Comparison of ENCODE assay signal across 26 cellular contexts in genomic region chr1:235586413-235586812, GRCh38.
DNase-seq lines count a peak whose midpoint lies in the region; ATAC-seq, FAIRE-seq and TF ChIP-seq lines count a peak whose summit lies in the region.
"Had no signal": no experiment of that assay in that cellular context is flagged by ENCODE, and none has a peak within 500 bp of the region (broad histone marks: within the 10 kb centered on the region; RNA-seq: fewer than 3 reads in every experiment).

No MANE protein-coding gene starts in this region.

- H3K27me3 ChIP-seq in endodermal cell (ENCODE audit: control insufficient read depth, insufficient read depth, low read length, poor library complexity, severe bottlenecking) (no peaks in the 10 kb centered on the region), HepG2 (ENCODE audit: control insufficient read depth in 1 of 2, insufficient read depth in 2 of 2, low read length in 2 of 2) (no peaks in the 10 kb centered on the region)

- TF ChIP-seq POLR2A in HepG2 (IDR thresholded peaks at IDR 0.05; ENCODE audit: insufficient read depth in 1 of 2, low read depth in 2 of 2, low read length in 2 of 2) = no peak

- peak; percentile 29 for DNase-seq in SK-MEL-5 (ENCODE audit: low read depth, low spot score)
- peak; percentile 68 for DNase-seq in endodermal cell
- DNase-seq in natural killer cell = no peak
- DNase-seq in NCI-H146 (lab: John Stamatoyannopoulos, UW) = no peak
- no peak for DNase-seq in HepG2 (ENCODE audit: low spot score)
- no peak for DNase-seq in glutamatergic neuron
- DNase-seq: Caco-2; CD4-positive, alpha-beta memory T cell; DMS 273 treated with DMSO at 0.1 percent for 48 hours; DND-41; GM23248; NCI-H1105; NCI-H2081; NCI-H2171; NCI-H345; NCI-H524; NCI-H774; NK-92 treated with Interleukin-12 subunit alpha and Interleukin-12 subunit beta, amount 100 ng/mL, for 24 hours; SIG-M5 had no signal

- no peak overlapping the region for H3K4me3 Mint-ChIP-seq in endodermal cell
- H3K4me3 Mint-ChIP-seq in natural killer cell = no peak overlapping the region
- H3K4me3 Mint-ChIP-seq in glutamatergic neuron (ENCODE audit: unreplicated experiment) = no peak overlapping the region
- H3K4me3 Mint-ChIP-seq: CD4-positive, alpha-beta memory T cell had no signal

- no peaks in the 10 kb centered on the region for H4K20me1 ChIP-seq in HepG2 (ENCODE audit: insufficient read depth, low read length)
- H4K20me1 ChIP-seq: BLaER1 had no signal

- ATAC-seq in natural killer cell (no peak), HG03521 (IDR thresholded peaks at IDR 0.05; ENCODE audit: unreplicated experiment) (no peak), HepG2 (no peak)
- ATAC-seq: SK-N-SH treated with all-trans-retinoic acid at 6 μM for 48 hours had no signal

- POLR2A ChIA-PET in HepG2 (lab: Yijun Ruan, JAX) = no interaction called here

- TF ChIP-seq EP300 in HepG2 (IDR thresholded peaks at IDR 0.05; ENCODE audit: low read depth in 2 of 2, low read length in 2 of 2) (no peak), HepG2 (CRISPR knock-in tag; IDR thresholded peaks at IDR 0.05; ENCODE audit: borderline replicate concordance) (no peak)

- no peaks in the 10 kb centered on the region for H3K4me1 ChIP-seq in endodermal cell (ENCODE audit: control insufficient read depth, insufficient read depth, low read length)
- H3K4me1 ChIP-seq in HepG2 (ENCODE audit: insufficient read depth, low read length) = no peaks in the 10 kb centered on the region
- H3K4me1 ChIP-seq: Caco-2 had no signal

- H3K27me3 Mint-ChIP-seq in endodermal cell (ENCODE audit: insufficient read depth) = peaks cover 1% of the 10 kb centered on the region
- H3K27me3 Mint-ChIP-seq in natural killer cell (ENCODE audit: low read depth in 2 of 2) = peaks cover 12 to 37% of the 10 kb centered on the region in 2 donors
- H3K27me3 Mint-ChIP-seq in glutamatergic neuron (ENCODE audit: unreplicated experiment) = peaks cover 4% of the 10 kb centered on the region

- no peaks in the 10 kb centered on the region for H3K79me2 ChIP-seq in HepG2 (ENCODE audit: insufficient read depth, low read length)

- peaks cover 1% of the 10 kb centered on the region for H3K4me1 Mint-ChIP-seq in endodermal cell
- peaks cover 0 to 11% of the 10 kb centered on the region in 2 donors for H3K4me1 Mint-ChIP-seq in natural killer cell
- H3K4me1 Mint-ChIP-seq in glutamatergic neuron (ENCODE audit: low read depth, unreplicated experiment) = peaks cover 10% of the 10 kb centered on the region
- H3K4me1 Mint-ChIP-seq: CD4-positive, alpha-beta memory T cell had no signal

- FAIRE-seq in HepG2 (lab: Jason Lieb, UNC) = no peak
- FAIRE-seq: GM12891 had no signal

- TF ChIP-seq CTCF in endodermal cell (conservative IDR thresholded peaks at IDR 0.05) (peak; percentile 53), natural killer cell (IDR thresholded peaks at IDR 0.05) (no peak), HepG2 (CRISPR knock-in tag; IDR thresholded peaks at IDR 0.05) (no peak), glutamatergic neuron (IDR thresholded peaks at IDR 0.05; ENCODE audit: partially characterized antibody, unreplicated experiment) (no peak)

- H2AFZ ChIP-seq in HepG2 (ENCODE audit: low read length) = no peak overlapping the region
- H2AFZ ChIP-seq: GM23248 had no signal

- no peak overlapping the region for H3K4me2 ChIP-seq in HepG2 (ENCODE audit: low read depth, low read length)
- H3K4me2 ChIP-seq: BLaER1, KMS-11 had no signal

- intact Hi-C loops in natural killer cell (cut with micrococcal nuclease) = no loop called here
- intact Hi-C loops in HepG2 (cut with micrococcal nuclease; ENCODE audit: unreplicated experiment) = no loop called here

- H3K36me3 ChIP-seq in endodermal cell (ENCODE audit: control insufficient read depth, insufficient read depth, low read length) = no peaks in the 10 kb centered on the region
- H3K36me3 ChIP-seq in HepG2 (replicated peaks in 1 of 2; ENCODE audit: control insufficient read depth in 1 of 2, insufficient read depth in 2 of 2, low read length in 2 of 2) = peaks cover 12 to 43% of the 10 kb centered on the region in 2 experiments; a peak in 4 of 5 replicates
- H3K36me3 ChIP-seq: BLaER1 had no signal

- no peak overlapping the region for H3K27ac ChIP-seq in endodermal cell (ENCODE audit: low read depth, low read length)
- H3K27ac ChIP-seq in HepG2 (ENCODE audit: extremely low read length, insufficient read depth, low read length) = no peak overlapping the region
- H3K27ac ChIP-seq: BLaER1, GM23248, HL-60, KMS-11, RWPE1 had no signal

- in situ Hi-C loops in SK-MEL-5 (cut with HindIII; ENCODE audit: low pct_unique_long_range_greater_than_20kb, low sequenced_read_pairs) (no loop called here), HepG2 (cut with HindIII; ENCODE audit: extremely low pct_ligation_motif_present, low pct_unique_long_range_greater_than_20kb) (no loop called here)

- WGBS in endodermal cell (ENCODE audit: insufficient coverage in 1 of 2, insufficient read length in 1 of 2), 2 experiments = 90% methylated on average over 5 of the region's 5 CpGs
- 92% methylated on average over 5 of the region's 5 CpGs for WGBS in HepG2 (ENCODE audit: low lambda C conversion rate)

- no peak overlapping the region for H3K4me3 ChIP-seq in endodermal cell (ENCODE audit: low read length)
- no peak overlapping the region for H3K4me3 ChIP-seq in HepG2 (replicated peaks in 1 of 3; ENCODE audit: insufficient read depth in 1 of 3, low read depth in 2 of 3, low read length in 3 of 3)
- H3K4me3 ChIP-seq: BLaER1, GM23248 had no signal

- TF ChIP-seq RAD21 in HepG2 (CRISPR knock-in tag; IDR thresholded peaks at IDR 0.05) = no peak

- H3K36me3 Mint-ChIP-seq in endodermal cell (ENCODE audit: low read depth) = peaks cover 41% of the 10 kb centered on the region
- no peaks in the 10 kb centered on the region for H3K36me3 Mint-ChIP-seq in natural killer cell
- H3K36me3 Mint-ChIP-seq in glutamatergic neuron (ENCODE audit: unreplicated experiment) = peaks cover 50% of the 10 kb centered on the region
- H3K36me3 Mint-ChIP-seq: CD4-positive, alpha-beta memory T cell had no signal

- CTCF ChIA-PET in HepG2 (lab: Yijun Ruan, JAX; ENCODE audit: low intra/inter-chr PET ratio, low total read pairs) = no interaction called here

- no peak overlapping the region for H3K9ac ChIP-seq in endodermal cell (ENCODE audit: extremely low read depth, low read length, poor library complexity, severe bottlenecking)
- no peak overlapping the region for H3K9ac ChIP-seq in HepG2 (ENCODE audit: insufficient read depth, low read depth, low read length)
- H3K9ac ChIP-seq: BLaER1, GM23248, KMS-11 had no signal

- H3K27ac Mint-ChIP-seq in endodermal cell (peak overlapping the region; percentile 45), natural killer cell (peak overlapping the region; percentile 16 to 78), glutamatergic neuron (ENCODE audit: unreplicated experiment) (no peak overlapping the region)
- H3K27ac Mint-ChIP-seq: CD4-positive, alpha-beta memory T cell had no signal

- H3K9me3 ChIP-seq in endodermal cell (ENCODE audit: control insufficient read depth, low read length) (peaks cover 5% of the 10 kb centered on the region), HepG2 (ENCODE audit: low read length) (no peaks in the 10 kb centered on the region)

- BruUV-seq in HepG2 (replicated peaks; lab: Mats Ljungman, UMichigan) = no TSS peak

- H3K9me3 Mint-ChIP-seq in endodermal cell (peaks cover 38% of the 10 kb centered on the region), natural killer cell (peaks cover 0 to 2% of the 10 kb centered on the region in 2 donors), glutamatergic neuron (ENCODE audit: unreplicated experiment) (peaks cover 4% of the 10 kb centered on the region)

TF ChIP-seq in HepG2, 621 proteins besides CTCF, POLR2A, EP300 and RAD21 (continues in another document):
- TF ChIP-seq SNAPC4 (CRISPR knock-in tag; IDR thresholded peaks at IDR 0.05) (no peak), CREB1 (IDR thresholded peaks at IDR 0.05) (no peak), CREB1 (CRISPR knock-in tag; IDR thresholded peaks at IDR 0.05) (no peak), SRSF4 (IDR thresholded peaks at IDR 0.05; ENCODE audit: low read depth, low read length, poor library complexity, severe bottlenecking) (no peak)

Comparison
In these comparisons a context has a peak if more than half of its experiments do, and no peak if none do; other contexts are left out.
1. DNase-seq: peak in SK-MEL-5 (single experiment) and endodermal cell (single experiment); none in natural killer cell (single experiment), NCI-H146 (single experiment), HepG2 (single experiment) and glutamatergic neuron (single experiment).